Comparison of ENCODE assay signal across 8 cellular contexts in the genomic region with DNA sequence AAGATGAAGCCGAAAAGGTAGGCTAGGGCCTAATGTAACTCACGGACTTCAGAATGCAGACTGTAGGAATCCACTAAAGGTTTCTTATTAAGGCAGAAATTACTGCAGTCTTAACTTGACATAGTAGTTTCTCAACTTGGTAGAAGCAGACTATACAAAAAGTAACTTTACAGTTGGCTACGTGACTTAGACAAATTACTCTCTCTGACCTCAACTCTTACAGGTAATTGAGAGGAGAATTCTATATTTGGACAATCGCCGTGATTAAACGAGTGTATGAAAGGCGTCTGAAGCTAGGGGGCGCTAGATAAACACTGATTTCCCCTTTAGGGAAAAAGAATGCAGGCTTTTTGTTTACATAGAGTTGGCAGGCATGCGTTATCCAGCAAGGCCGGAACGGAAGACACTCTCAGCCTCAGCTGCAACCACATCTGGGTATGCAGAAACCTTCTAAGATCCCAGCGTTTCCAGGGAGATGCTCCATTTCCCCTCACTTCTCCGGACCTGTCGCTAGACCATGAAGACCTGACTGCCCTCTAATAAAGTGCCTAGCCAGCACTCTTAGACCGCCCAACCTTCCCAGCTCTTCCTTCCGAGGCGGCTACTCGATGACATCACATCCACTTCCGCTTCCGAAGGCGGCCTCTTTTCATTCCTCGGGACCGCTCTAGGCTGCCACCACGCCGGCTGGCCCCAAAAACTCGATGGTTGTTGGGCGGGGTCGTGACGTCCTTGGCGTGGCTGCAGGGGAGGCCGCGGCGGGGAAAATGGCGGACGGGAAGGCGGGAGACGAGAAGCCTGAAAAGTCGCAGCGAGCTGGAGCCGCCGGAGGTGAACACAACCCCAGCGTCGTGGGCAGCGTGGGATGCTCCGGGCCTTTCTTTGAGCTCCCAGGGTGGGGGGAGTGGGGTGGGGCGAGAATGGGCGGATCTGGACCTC. TPM values are rescaled to one million over a fixed set of nuclear protein-coding genes. Genes with fewer than 3 reads are reported as not detected.
DNase-seq lines count a peak whose midpoint lies in the region; ATAC-seq lines count a peak whose summit lies in the region.

A gene with protein sequence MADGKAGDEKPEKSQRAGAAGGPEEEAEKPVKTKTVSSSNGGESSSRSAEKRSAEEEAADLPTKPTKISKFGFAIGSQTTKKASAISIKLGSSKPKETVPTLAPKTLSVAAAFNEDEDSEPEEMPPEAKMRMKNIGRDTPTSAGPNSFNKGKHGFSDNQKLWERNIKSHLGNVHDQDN (plus strand): TSS at position 732 of the 939 bp plus-strand sequence. CDS start 36 bp downstream, at position 768.

- ATAC-seq in GM19468 (IDR thresholded peaks at IDR 0.05; ENCODE audit: extremely low read depth, unreplicated experiment) (peak; percentile 76), memory B cell (ENCODE audit: low read depth) (peak; percentile 77)
- peak; percentile 81 for ATAC-seq in effector memory CD8-positive, alpha-beta T cell (replicated peaks)

- peaks cover 47% of the 10 kb centered on the region for H3K36me3 Mint-ChIP-seq in effector memory CD8-positive, alpha-beta T cell (ENCODE audit: insufficient read depth)
- H3K36me3 Mint-ChIP-seq in memory B cell, result peaks cover 4% of the 10 kb centered on the region

- peak within 1 kb of the TSS; percentile 86 to 94 for H3K4me3 Mint-ChIP-seq in effector memory CD8-positive, alpha-beta T cell
- H3K4me3 Mint-ChIP-seq in memory B cell, result peak within 1 kb of the TSS; percentile 93

- DNase-seq in COLO668 (lab: John Stamatoyannopoulos, UW; ENCODE audit: unreplicated experiment) (peak; percentile 95), HT-29 (ENCODE audit: low spot score) (peak; percentile 100), NOMO-1 (lab: John Stamatoyannopoulos, UW; ENCODE audit: unreplicated experiment in 2 of 2) (peak; percentile 97), memory B cell (ENCODE audit: low spot score in 2 of 2) (peak; percentile 99)
- DNase-seq in activated CD8-positive, alpha-beta memory T cell treated with anti-CD3 and anti-CD28 coated beads for 4 hours (ENCODE audit: low read depth in 2 of 2), result peak; percentile 98 to 99
- DNase-seq in effector memory CD8-positive, alpha-beta T cell, result peak; percentile 99 to 100 (median 99)
- peak; percentile 97 for DNase-seq in stimulated activated CD8-positive, alpha-beta memory T cell treated with anti-CD3 and anti-CD28 coated beads, Interleukin-12 subunit alpha, Interleukin-12 subunit beta, amount 100 ng/mL, for 4 hours (ENCODE audit: low read depth)

- peak within 1 kb of the TSS; percentile 96 to 100 for H3K27ac Mint-ChIP-seq in effector memory CD8-positive, alpha-beta T cell
- peak within 1 kb of the TSS; percentile 97 for H3K27ac Mint-ChIP-seq in memory B cell

- H3K27me3 Mint-ChIP-seq in effector memory CD8-positive, alpha-beta T cell, result no peaks in the 10 kb centered on the region
- no peaks in the 10 kb centered on the region for H3K27me3 Mint-ChIP-seq in memory B cell

- H3K9me3 Mint-ChIP-seq in effector memory CD8-positive, alpha-beta T cell, result no peaks in the 10 kb centered on the region
- H3K9me3 Mint-ChIP-seq in memory B cell, result no peaks in the 10 kb centered on the region

- peaks cover 21 to 34% of the 10 kb centered on the region in 2 donors for H3K4me1 Mint-ChIP-seq in effector memory CD8-positive, alpha-beta T cell (ENCODE audit: low read depth in 2 of 2)
- H3K4me1 Mint-ChIP-seq in memory B cell, result peaks cover 19% of the 10 kb centered on the region

RNA-seq across cellular contexts. Expression of the gene that starts here (rescaled TPM):
- total RNA-seq in HT-29 (2014; rRNA removed; shearing (Covaris generic)), result 30.6 and 31.8 TPM in 2 replicates

Comparison
In these comparisons a context has a peak if more than half of its experiments do, and no peak if none do; other contexts are left out.
1. Peak in every context shown above with its lines: DNase-seq and ATAC-seq.